In genomic region chr3:56802793-56803192, GRCh38 we compare ENCODE assay signal across 1 cellular context.
TF ChIP-seq lines count a peak whose summit lies in the region.

No MANE protein-coding gene starts in this region.

TF ChIP-seq in HepG2, 621 proteins besides CTCF, POLR2A, EP300 and RAD21 (continued from another document):
- no peak for TF ChIP-seq LRRFIP1 (CRISPR knock-in tag; conservative IDR thresholded peaks at IDR 0.05)
- TF ChIP-seq NFE2L2 (IDR thresholded peaks at IDR 0.05; ENCODE audit: low read length), result no peak
- TF ChIP-seq MAFK (conservative IDR thresholded peaks at IDR 0.05 in 1 of 2, IDR thresholded peaks at IDR 0.05 in 1 of 2; ENCODE audit: low read length in 2 of 2), result peak; percentile 82 to 90
- no peak for TF ChIP-seq PTBP1 (IDR thresholded peaks at IDR 0.05; ENCODE audit: low read depth, low read length, poor library complexity, severe bottlenecking)
- TF ChIP-seq, protein P1, sequence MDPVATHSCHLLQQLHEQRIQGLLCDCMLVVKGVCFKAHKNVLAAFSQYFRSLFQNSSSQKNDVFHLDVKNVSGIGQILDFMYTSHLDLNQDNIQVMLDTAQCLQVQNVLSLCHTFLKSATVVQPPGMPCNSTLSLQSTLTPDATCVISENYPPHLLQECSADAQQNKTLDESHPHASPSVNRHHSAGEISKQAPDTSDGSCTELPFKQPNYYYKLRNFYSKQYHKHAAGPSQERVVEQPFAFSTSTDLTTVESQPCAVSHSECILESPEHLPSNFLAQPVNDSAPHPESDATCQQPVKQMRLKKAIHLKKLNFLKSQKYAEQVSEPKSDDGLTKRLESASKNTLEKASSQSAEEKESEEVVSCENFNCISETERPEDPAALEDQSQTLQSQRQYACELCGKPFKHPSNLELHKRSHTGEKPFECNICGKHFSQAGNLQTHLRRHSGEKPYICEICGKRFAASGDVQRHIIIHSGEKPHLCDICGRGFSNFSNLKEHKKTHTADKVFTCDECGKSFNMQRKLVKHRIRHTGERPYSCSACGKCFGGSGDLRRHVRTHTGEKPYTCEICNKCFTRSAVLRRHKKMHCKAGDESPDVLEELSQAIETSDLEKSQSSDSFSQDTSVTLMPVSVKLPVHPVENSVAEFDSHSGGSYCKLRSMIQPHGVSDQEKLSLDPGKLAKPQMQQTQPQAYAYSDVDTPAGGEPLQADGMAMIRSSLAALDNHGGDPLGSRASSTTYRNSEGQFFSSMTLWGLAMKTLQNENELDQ (CRISPR knock-in tag; IDR thresholded peaks at IDR 0.05; ENCODE audit: borderline replicate concordance), result no peak
- TF ChIP-seq ZNF746 (CRISPR knock-in tag; IDR thresholded peaks at IDR 0.05), result no peak
